In genomic region chr5:142253938-142254895, GRCh38 we compare ENCODE assay signal across 1 cellular context.
TF ChIP-seq lines count a peak whose summit lies in the region.

No MANE protein-coding gene starts in this region.

TF ChIP-seq in A549, 52 proteins besides CTCF, POLR2A, EP300 and RAD21:
- TF ChIP-seq FOSL2 (IDR thresholded peaks at IDR 0.05), result no peak
- peak; percentile 17; the same call in 1 of the 2 replicates for TF ChIP-seq FOSL2 (CRISPR knock-in tag; IDR thresholded peaks at IDR 0.05)
- TF ChIP-seq SMC3 (IDR thresholded peaks at IDR 0.05), result no peak
